Comparison of ENCODE assay signal across 8 cellular contexts in the genomic region with DNA sequence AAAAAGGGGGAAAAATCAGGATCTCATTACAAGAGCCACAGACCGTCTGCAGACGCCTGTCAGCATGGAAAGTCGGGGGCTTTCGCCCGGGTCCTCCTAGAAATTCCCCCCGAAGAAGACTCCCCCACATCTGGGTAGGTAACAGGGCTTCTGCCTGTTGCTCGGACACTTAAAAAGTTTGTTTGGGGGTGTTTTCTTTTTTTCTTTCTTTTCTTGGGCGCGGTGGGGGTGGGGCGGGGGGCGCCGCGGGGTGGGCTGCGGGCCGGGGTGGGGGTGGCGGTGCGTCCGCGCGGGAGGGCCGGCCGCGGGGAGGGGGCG. TPM values are rescaled to one million over a fixed set of nuclear protein-coding genes. Genes with fewer than 3 reads are reported as not detected.
DNase-seq lines count a peak whose midpoint lies in the region; ATAC-seq and TF ChIP-seq lines count a peak whose summit lies in the region.

No MANE protein-coding gene starts in this region.

- H3K27ac ChIP-seq in colonic mucosa (peak overlapping the region; percentile 58), neural progenitor cell (no peak overlapping the region)

- H3K9me3 ChIP-seq in colonic mucosa (no peaks in the 10 kb centered on the region), neural progenitor cell (ENCODE audit: low read depth) (no peaks in the 10 kb centered on the region)

- no peaks in the 10 kb centered on the region for H4K20me1 ChIP-seq in neural progenitor cell (ENCODE audit: low read depth)

- peak overlapping the region; percentile 52 for H3K4me3 ChIP-seq in colonic mucosa
- H3K4me3 ChIP-seq in neural progenitor cell, result peak overlapping the region; percentile 71

- no peaks in the 10 kb centered on the region for H3K79me2 ChIP-seq in neural progenitor cell (ENCODE audit: low read depth)

- DNase-seq in T-helper 1 cell (no peak), colonic mucosa (no peak), neural progenitor cell (ENCODE audit: low spot score) (no peak), NCI-H345 (lab: John Stamatoyannopoulos, UW) (no peak), SW480 (ENCODE audit: low spot score) (no peak), NCI-H2107 (lab: John Stamatoyannopoulos, UW) (no peak)

- peaks cover 25% of the 10 kb centered on the region for H3F3A ChIP-seq in neural progenitor cell (ENCODE audit: low read depth)

- no peaks in the 10 kb centered on the region for H3K9me3 Mint-ChIP-seq in T-helper 1 cell treated with Interleukin-12 subunit alpha and Interleukin-12 subunit beta and Interleukin-4 antibody, amounts not matched to agents 30 μg/mL and 1 μg/mL, for 36 hours
- peaks cover 4% of the 10 kb centered on the region for H3K9me3 Mint-ChIP-seq in neural progenitor cell

- peaks cover 9% of the 10 kb centered on the region for H3K36me3 Mint-ChIP-seq in T-helper 1 cell treated with Interleukin-12 subunit alpha and Interleukin-12 subunit beta and Interleukin-4 antibody, amounts not matched to agents 30 μg/mL and 1 μg/mL, for 36 hours (ENCODE audit: low read depth)
- no peaks in the 10 kb centered on the region for H3K36me3 Mint-ChIP-seq in neural progenitor cell

- peaks cover 41% of the 10 kb centered on the region for H3K4me1 Mint-ChIP-seq in T-helper 1 cell treated with Interleukin-12 subunit alpha and Interleukin-12 subunit beta and Interleukin-4 antibody, amounts not matched to agents 30 μg/mL and 1 μg/mL, for 36 hours (ENCODE audit: low read depth)
- peaks cover 29% of the 10 kb centered on the region for H3K4me1 Mint-ChIP-seq in neural progenitor cell

- H3K27me3 ChIP-seq in colonic mucosa (no peaks in the 10 kb centered on the region), neural progenitor cell (peaks cover 50% of the 10 kb centered on the region)

- ATAC-seq in HG03442 (IDR thresholded peaks at IDR 0.05; ENCODE audit: unreplicated experiment), result peak; percentile 2

- peak overlapping the region; percentile 89 for H2AFZ ChIP-seq in neural progenitor cell (replicated peaks)

- TF ChIP-seq CTCF in colonic mucosa (IDR thresholded peaks at IDR 0.05), result no peak
- TF ChIP-seq CTCF in neural progenitor cell (IDR thresholded peaks at IDR 0.05), result no peak

- H3K27me3 Mint-ChIP-seq in T-helper 1 cell treated with Interleukin-12 subunit alpha and Interleukin-12 subunit beta and Interleukin-4 antibody, amounts not matched to agents 30 μg/mL and 1 μg/mL, for 36 hours (ENCODE audit: low read depth), result no peaks in the 10 kb centered on the region
- H3K27me3 Mint-ChIP-seq in neural progenitor cell (ENCODE audit: insufficient read depth, low read depth), result no peaks in the 10 kb centered on the region

- intact Hi-C loops in colonic mucosa (cut with DNase I), result no loop called here

- H3K4me2 ChIP-seq in neural progenitor cell, result peak overlapping the region; percentile 96

- H3K4me3 Mint-ChIP-seq in T-helper 1 cell treated with Interleukin-12 subunit alpha and Interleukin-12 subunit beta and Interleukin-4 antibody, amounts not matched to agents 30 μg/mL and 1 μg/mL, for 36 hours, result peak overlapping the region; percentile 97
- H3K4me3 Mint-ChIP-seq in neural progenitor cell, result peak overlapping the region; percentile 99

- H3K36me3 ChIP-seq in colonic mucosa (no peaks in the 10 kb centered on the region), neural progenitor cell (no peaks in the 10 kb centered on the region)

- no peaks in the 10 kb centered on the region for H3K4me1 ChIP-seq in colonic mucosa
- peaks cover 14% of the 10 kb centered on the region for H3K4me1 ChIP-seq in neural progenitor cell

- peak overlapping the region; percentile 96 for H3K27ac Mint-ChIP-seq in T-helper 1 cell treated with Interleukin-12 subunit alpha and Interleukin-12 subunit beta and Interleukin-4 antibody, amounts not matched to agents 30 μg/mL and 1 μg/mL, for 36 hours
- H3K27ac Mint-ChIP-seq in neural progenitor cell, result peak overlapping the region; percentile 95

- H3K9ac ChIP-seq in colonic mucosa (ENCODE audit: low read depth in 2 of 2, low read length in 2 of 2) (peak overlapping the region; percentile 77 to 94), neural progenitor cell (no peak overlapping the region)

RNA-seq across cellular contexts. Expression of a gene that starts 0.4 kb away (rescaled TPM):
- total RNA-seq in colonic mucosa, result 10 to 100 TPM in 1 of 2 donors, 1 to 10 TPM in 1; 8.5 to 10.8 TPM
- total RNA-seq in neural progenitor cell (ENCODE audit: low replicate concordance), result 4.8 and 5.0 TPM in 2 replicates
